Comparison of ENCODE assay signal across 14 cellular contexts in the genomic region with DNA sequence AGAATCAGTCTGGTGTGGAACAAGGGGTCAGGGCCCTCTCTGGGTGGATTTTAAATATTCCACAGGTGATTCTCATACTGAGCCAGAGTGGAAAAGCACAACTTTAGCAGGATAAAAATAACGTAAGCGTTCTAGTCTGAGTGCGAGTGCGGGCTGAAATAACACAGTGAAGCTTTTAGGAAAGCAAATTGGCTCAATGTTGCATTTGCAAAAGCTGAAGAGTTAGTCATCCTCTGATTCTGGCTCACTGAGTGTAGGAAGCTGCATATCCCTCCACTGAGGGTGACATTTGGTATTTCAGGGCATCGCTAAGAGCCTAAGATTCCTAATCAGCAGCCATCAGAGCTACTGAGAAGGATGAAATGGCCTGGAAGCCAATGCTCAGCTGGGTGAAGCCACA.
"Had no signal": no experiment of that assay in that cellular context is flagged by ENCODE, and none has a peak within 500 bp of the region (broad histone marks: within the 10 kb centered on the region; RNA-seq: fewer than 3 reads in every experiment).

No MANE protein-coding gene starts in this region.

- H3K4me1 Mint-ChIP-seq: activated CD8-positive, alpha-beta memory T cell treated with anti-CD3 and anti-CD28 coated beads, Interleukin-2, amount 10 ng/mL, durations not matched to agents 7 days and 5 days; immature natural killer cell had no signal

- ATAC-seq: activated CD4-positive, CD25-positive, alpha-beta regulatory T cell treated with anti-CD3 and anti-CD28 coated beads, Interleukin-2, amount 50 U/mL, for 24 hours; activated CD8-positive, alpha-beta memory T cell treated with anti-CD3 and anti-CD28 coated beads, Interleukin-2, amount 10 ng/mL, durations not matched to agents 7 days and 5 days; activated T-cell treated with anti-CD3 and anti-CD28 coated beads, Interleukin-2, amount 50 U/mL, for 4 hours; left cardiac atrium; natural killer cell treated with Interleukin-12 subunit alpha and Interleukin-12 subunit beta and Interleukin-15 and Interleukin-18, amount 100 ng/mL, for 72 hours; stimulated activated naive CD8-positive, alpha-beta T cell treated with anti-CD3 and anti-CD28 coated beads, Interleukin-15, Interleukin-2, amounts not matched to agents 100 U/mL and 50 U/mL, for 24 hours had no signal

- H3K36me3 ChIP-seq: sigmoid colon, thoracic aorta had no signal

- H3K27me3 ChIP-seq: sigmoid colon had no signal

- H3K9me3 ChIP-seq: sigmoid colon, thoracic aorta had no signal

- H3K27ac ChIP-seq: thoracic aorta had no signal

- H3K4me1 ChIP-seq: sigmoid colon had no signal

- H3K27ac Mint-ChIP-seq: activated CD8-positive, alpha-beta memory T cell treated with anti-CD3 and anti-CD28 coated beads, Interleukin-2, amount 10 ng/mL, durations not matched to agents 7 days and 5 days; activated naive CD8-positive, alpha-beta T cell; immature natural killer cell; natural killer cell treated with Interleukin-12 subunit alpha and Interleukin-12 subunit beta and Interleukin-15 and Interleukin-18, amount 100 ng/mL, for 72 hours; progenitor cell of endocrine pancreas had no signal

- H3K27me3 Mint-ChIP-seq: activated CD8-positive, alpha-beta memory T cell treated with anti-CD3 and anti-CD28 coated beads, Interleukin-2, amount 10 ng/mL, durations not matched to agents 7 days and 5 days; activated naive CD8-positive, alpha-beta T cell; natural killer cell treated with Interleukin-12 subunit alpha and Interleukin-12 subunit beta and Interleukin-15 and Interleukin-18, amount 100 ng/mL, for 72 hours; progenitor cell of endocrine pancreas had no signal

- H3K36me3 Mint-ChIP-seq: activated CD8-positive, alpha-beta memory T cell treated with anti-CD3 and anti-CD28 coated beads, Interleukin-2, amount 10 ng/mL, durations not matched to agents 7 days and 5 days had no signal

- H3K4me3 ChIP-seq: sigmoid colon, thoracic aorta had no signal

- H3K4me3 Mint-ChIP-seq: activated CD8-positive, alpha-beta memory T cell treated with anti-CD3 and anti-CD28 coated beads, Interleukin-2, amount 10 ng/mL, durations not matched to agents 7 days and 5 days; activated naive CD8-positive, alpha-beta T cell; activated T-cell treated with anti-CD3 and anti-CD28 coated beads, Interleukin-2, amount 50 U/mL, for 4 hours; immature natural killer cell; natural killer cell treated with Interleukin-12 subunit alpha and Interleukin-12 subunit beta and Interleukin-15 and Interleukin-18, amount 100 ng/mL, for 72 hours had no signal

- H3K9me3 Mint-ChIP-seq: activated T-cell treated with anti-CD3 and anti-CD28 coated beads, Interleukin-2, amount 50 U/mL, for 4 hours; immature natural killer cell; natural killer cell treated with Interleukin-12 subunit alpha and Interleukin-12 subunit beta and Interleukin-15 and Interleukin-18, amount 100 ng/mL, for 72 hours had no signal

- DNase-seq: activated CD8-positive, alpha-beta memory T cell treated with anti-CD3 and anti-CD28 coated beads, Interleukin-2, amount 10 ng/mL, durations not matched to agents 7 days and 5 days; activated gamma-delta T cell; activated T-cell treated with anti-CD3 and anti-CD28 coated beads, Interleukin-2, amount 50 U/mL, for 4 hours; immature natural killer cell; left cardiac atrium; sigmoid colon; stimulated activated CD4-positive, alpha-beta T cell treated with anti-CD3 and anti-CD28 coated beads, Interleukin-2, amount 100 ng/mL, for 48 hours; stimulated activated naive CD8-positive, alpha-beta T cell treated with anti-CD3 and anti-CD28 coated beads, Interleukin-15, Interleukin-2, amounts not matched to agents 100 U/mL and 50 U/mL, for 24 hours; T-helper 2 cell had no signal
